ENCODE assay signal across 24 cellular contexts in the genomic region with DNA sequence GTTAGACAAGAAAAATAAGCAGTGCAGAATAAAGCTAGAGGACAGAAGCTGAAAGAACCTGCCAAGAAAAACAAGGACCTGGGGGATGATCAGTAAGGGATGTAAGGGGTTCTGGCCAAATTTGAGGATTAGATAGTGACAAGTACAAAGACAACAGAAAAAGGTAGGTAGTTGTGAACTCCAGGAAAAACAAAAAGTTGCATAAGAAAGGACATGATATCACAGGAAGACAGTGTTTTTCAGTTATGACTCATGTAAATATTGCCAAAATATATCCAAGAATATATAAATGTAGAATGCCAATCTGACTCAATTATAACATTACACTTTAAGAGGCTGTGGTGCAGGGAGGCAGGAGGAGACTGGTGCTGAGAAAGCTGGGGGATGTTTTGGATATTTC.
DNase-seq lines count a peak whose midpoint lies in the region; ATAC-seq and TF ChIP-seq lines count a peak whose summit lies in the region.
"Had no signal": no experiment of that assay in that cellular context is flagged by ENCODE, and none has a peak within 500 bp of the region (broad histone marks: within the 10 kb centered on the region; RNA-seq: fewer than 3 reads in every experiment).

No MANE protein-coding gene starts in this region.

- dilution Hi-C loops in mammary epithelial cell (cut with HindIII; ENCODE audit: low sequenced_read_pairs): no loop called here

- intact Hi-C loops in MCF 10A (cut with micrococcal nuclease) (no loop called here), mammary epithelial cell (cut with micrococcal nuclease) (loop anchor here (10.0 kb wide), 1 partner anchor 177 kb away; no protein-coding TSS in a partner anchor), natural killer cell (cut with micrococcal nuclease) (no loop called here), cardiac septum (cut with DNase I) (no loop called here)

- H3K36me3 ChIP-seq in mammary epithelial cell (ENCODE audit: insufficient read depth, low read length): no peaks in the 10 kb centered on the region
- H3K36me3 ChIP-seq in WERI-Rb-1: no peaks in the 10 kb centered on the region
- H3K36me3 ChIP-seq: BLaER1 treated with 17β-estradiol and CSF1 and Interleukin-3, amounts not matched to agents 10 nM and 100 nM; SJSA1 had no signal

- CTCF ChIA-PET in MCF 10A (lab: Yijun Ruan, JAX) (no interaction called here), mammary epithelial cell (lab: Charles Lee; ENCODE audit: low non-redundant PET) (no interaction called here)

- H3K4me1 ChIP-seq in mammary epithelial cell (ENCODE audit: insufficient read depth, low read length): no peaks in the 10 kb centered on the region
- H3K4me1 ChIP-seq: Caco-2, SJSA1 had no signal

- in situ Hi-C loops in mammary epithelial cell (cut with MboI; ENCODE audit: low sequenced_read_pairs in 2 of 2): no loop called here

- H3K27me3 Mint-ChIP-seq in MCF 10A (ENCODE audit: insufficient read depth, unreplicated experiment) (no peaks in the 10 kb centered on the region), chondrocyte (ENCODE audit: low read depth) (no peaks in the 10 kb centered on the region), natural killer cell (ENCODE audit: low read depth in 2 of 2) (peaks cover 14 to 47% of the 10 kb centered on the region in 2 donors)

- ATAC-seq in natural killer cell: no peak
- ATAC-seq: GM23338, HCT116 had no signal

- TF ChIP-seq CTCF in MCF 10A (IDR thresholded peaks at IDR 0.05; ENCODE audit: unreplicated experiment) (no peak), mammary epithelial cell (conservative IDR thresholded peaks at IDR 0.05 in 1 of 2, IDR thresholded peaks at IDR 0.05 in 1 of 2; ENCODE audit: extremely low read depth in 1 of 2, insufficient read depth in 1 of 2, low read depth in 1 of 2, low read length in 2 of 2) (no peak), chondrocyte (IDR thresholded peaks at IDR 0.05) (no peak), foreskin fibroblast (IDR thresholded peaks at IDR 0.05; ENCODE audit: low read depth, low read length) (no peak), natural killer cell (IDR thresholded peaks at IDR 0.05) (no peak), WERI-Rb-1 (IDR thresholded peaks at IDR 0.05; ENCODE audit: low read depth, low read length) (no peak)

- no peak overlapping the region for H3K27ac ChIP-seq in mammary epithelial cell (ENCODE audit: insufficient read depth, low read depth, low read length)
- no peak overlapping the region for H3K27ac ChIP-seq in WERI-Rb-1
- H3K27ac ChIP-seq: 22Rv1; BLaER1 treated with 17β-estradiol and CSF1 and Interleukin-3, amounts not matched to agents 10 nM and 100 nM; KMS-11; SJSA1 had no signal

- no peak overlapping the region for H3K4me3 Mint-ChIP-seq in MCF 10A (ENCODE audit: unreplicated experiment)
- no peak overlapping the region for H3K4me3 Mint-ChIP-seq in chondrocyte (ENCODE audit: unreplicated experiment)
- no peak overlapping the region for H3K4me3 Mint-ChIP-seq in natural killer cell
- H3K4me3 Mint-ChIP-seq: CD4-positive, alpha-beta memory T cell; GM23338 had no signal

- H2AFZ ChIP-seq in mammary epithelial cell (ENCODE audit: low read depth, low read length): no peak overlapping the region
- H2AFZ ChIP-seq: GM23338 had no signal

- no peak overlapping the region for H3K27ac Mint-ChIP-seq in MCF 10A (ENCODE audit: low read depth, unreplicated experiment)
- peak overlapping the region; percentile 19 for H3K27ac Mint-ChIP-seq in chondrocyte (ENCODE audit: unreplicated experiment)
- no peak overlapping the region for H3K27ac Mint-ChIP-seq in natural killer cell
- H3K27ac Mint-ChIP-seq: CD4-positive, alpha-beta memory T cell had no signal

- no peaks in the 10 kb centered on the region for H4K20me1 ChIP-seq in mammary epithelial cell (ENCODE audit: insufficient read depth, low read length)
- H4K20me1 ChIP-seq: BLaER1 treated with 17β-estradiol and CSF1 and Interleukin-3, amounts not matched to agents 10 nM and 100 nM had no signal

- H3K9me3 Mint-ChIP-seq in MCF 10A (ENCODE audit: unreplicated experiment) (peaks cover 17% of the 10 kb centered on the region), chondrocyte (ENCODE audit: low read depth) (peaks cover 7% of the 10 kb centered on the region), natural killer cell (peaks cover 0 to 2% of the 10 kb centered on the region in 2 donors)

- H3K4me3 ChIP-seq in mammary epithelial cell (replicated peaks in 1 of 3; ENCODE audit: insufficient read depth in 1 of 3, low read depth in 2 of 3, low read length in 3 of 3): no peak overlapping the region
- no peak overlapping the region for H3K4me3 ChIP-seq in foreskin fibroblast (ENCODE audit: low read depth in 1 of 2, low read length in 2 of 2)
- no peak overlapping the region for H3K4me3 ChIP-seq in WERI-Rb-1 (ENCODE audit: low read depth, low read length)
- H3K4me3 ChIP-seq: BLaER1 treated with 17β-estradiol and CSF1 and Interleukin-3, amounts not matched to agents 10 nM and 100 nM; GM23338; SJSA1 had no signal

- H3K4me1 Mint-ChIP-seq in MCF 10A (ENCODE audit: insufficient read depth, unreplicated experiment) (peaks cover 11% of the 10 kb centered on the region), chondrocyte (ENCODE audit: low read depth) (peaks cover 12% of the 10 kb centered on the region), natural killer cell (no peaks in the 10 kb centered on the region)
- H3K4me1 Mint-ChIP-seq: CD4-positive, alpha-beta memory T cell had no signal

- no peaks in the 10 kb centered on the region for H3K79me2 ChIP-seq in mammary epithelial cell (ENCODE audit: insufficient read depth, low read length)

- BruUV-seq in MCF 10A (replicated peaks; lab: Mats Ljungman, UMichigan): no TSS peak
- BruUV-seq in mammary epithelial cell (replicated peaks; lab: Mats Ljungman, UMichigan): no TSS peak

- no peaks in the 10 kb centered on the region for H3K36me3 Mint-ChIP-seq in MCF 10A (ENCODE audit: insufficient read depth, unreplicated experiment)
- H3K36me3 Mint-ChIP-seq in chondrocyte (ENCODE audit: low read depth): peaks cover 1% of the 10 kb centered on the region
- no peaks in the 10 kb centered on the region for H3K36me3 Mint-ChIP-seq in natural killer cell
- H3K36me3 Mint-ChIP-seq: CD4-positive, alpha-beta memory T cell had no signal

- POLR2A ChIA-PET in MCF 10A (lab: Yijun Ruan, JAX): no interaction called here

- H3K9me3 ChIP-seq in mammary epithelial cell (replicated peaks; ENCODE audit: insufficient read depth, low read length) (peaks cover 5% of the 10 kb centered on the region), WERI-Rb-1 (ENCODE audit: severe bottlenecking) (peaks cover 2% of the 10 kb centered on the region)
- H3K9me3 ChIP-seq: BLaER1 treated with 17β-estradiol and CSF1 and Interleukin-3, amounts not matched to agents 10 nM and 100 nM; Caco-2; SJSA1 had no signal

- peak; percentile 76 for DNase-seq in MCF 10A (ENCODE audit: unreplicated experiment)
- DNase-seq in mammary epithelial cell: no peak
- DNase-seq in chondrocyte (ENCODE audit: low spot score): no peak
- DNase-seq in foreskin fibroblast: peak; percentile 14 to 38
- no peak for DNase-seq in natural killer cell
- DNase-seq in NAMALWA (ENCODE audit: low spot score): no peak
- DNase-seq in WERI-Rb-1: no peak
- no peak for DNase-seq in cardiac septum (ENCODE audit: low spot score)
- DNase-seq: Caco-2; CD4-positive, alpha-beta memory T cell; DMS 273 treated with DMSO at 0.1 percent for 48 hours; DMS79 treated with DMSO at 0.1 percent for 48 hours; MV-4-11; NCI-H1694; NCI-H2081; NCI-H2171; NCI-H345; NCI-H526 had no signal

- H3K27me3 ChIP-seq in mammary epithelial cell (ENCODE audit: insufficient read depth, low read length) (no peaks in the 10 kb centered on the region), WERI-Rb-1 (ENCODE audit: insufficient read depth, low read depth, severe bottlenecking) (no peaks in the 10 kb centered on the region)
- H3K27me3 ChIP-seq: BLaER1 treated with 17β-estradiol and CSF1 and Interleukin-3, amounts not matched to agents 10 nM and 100 nM; SJSA1 had no signal

- H3K9ac ChIP-seq in mammary epithelial cell (ENCODE audit: insufficient read depth, low read length): no peak overlapping the region
- H3K9ac ChIP-seq: BLaER1 treated with 17β-estradiol and CSF1 and Interleukin-3, amounts not matched to agents 10 nM and 100 nM; KMS-11 had no signal

- H3K4me2 ChIP-seq in mammary epithelial cell (ENCODE audit: insufficient read depth, low read depth, low read length): no peak overlapping the region
- H3K4me2 ChIP-seq: BLaER1 treated with 17β-estradiol and CSF1 and Interleukin-3, amounts not matched to agents 10 nM and 100 nM; GM23338; KMS-11 had no signal

Comparison
In these comparisons a context has a peak if more than half of its experiments do, and no peak if none do; other contexts are left out.
1. DNase-seq: peak in MCF 10A (single experiment) and foreskin fibroblast (2 of 2); none in mammary epithelial cell (single experiment), chondrocyte (single experiment), natural killer cell (single experiment), NAMALWA (single experiment), WERI-Rb-1 (single experiment) and cardiac septum (single experiment).